ENCODE assay signal across 22 cellular contexts in the genomic region with DNA sequence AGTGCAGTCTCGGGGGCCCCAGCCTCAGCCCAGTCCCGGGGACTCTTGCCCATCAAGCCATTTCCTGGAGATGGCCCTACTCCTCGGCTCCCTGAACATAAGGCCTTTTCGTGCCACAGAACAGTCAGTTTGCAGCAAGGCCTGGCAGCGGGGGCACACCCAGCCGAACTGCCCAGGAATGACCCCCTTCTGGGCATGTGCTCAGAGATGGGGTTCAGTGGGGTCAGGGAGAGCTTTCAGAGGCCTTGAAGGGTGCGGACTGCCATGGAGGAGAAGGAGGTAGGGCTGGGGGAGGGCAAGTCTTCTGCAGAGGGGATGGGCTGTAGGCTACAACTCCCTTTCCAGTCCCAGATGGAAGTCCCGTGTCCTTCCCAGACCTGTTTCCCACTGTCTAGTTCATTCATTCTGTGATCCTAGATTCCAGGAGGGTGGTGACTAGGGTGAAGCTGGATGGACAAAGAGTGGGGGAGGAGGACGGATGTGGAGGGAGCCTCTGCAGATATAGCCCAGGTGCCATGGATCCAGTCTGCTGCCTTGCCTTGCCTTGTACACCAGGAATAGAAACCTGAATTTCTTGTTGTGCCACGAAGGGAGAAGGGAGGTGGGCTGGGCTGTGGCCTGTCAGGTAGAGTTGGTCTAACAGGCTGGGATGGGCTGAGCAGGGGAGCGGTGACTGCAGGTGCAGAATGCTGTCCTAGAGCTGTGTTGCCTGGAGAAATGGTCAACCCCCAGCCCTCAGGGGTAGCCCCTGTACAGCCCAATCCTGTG. TPM values are rescaled to one million over a fixed set of nuclear protein-coding genes. Genes with fewer than 3 reads are reported as not detected.
DNase-seq lines count a peak whose midpoint lies in the region; ATAC-seq and TF ChIP-seq lines count a peak whose summit lies in the region.
"Had no signal": no experiment of that assay in that cellular context is flagged by ENCODE, and none has a peak within 500 bp of the region (broad histone marks: within the 10 kb centered on the region; RNA-seq: fewer than 3 reads in every experiment).

No MANE protein-coding gene starts in this region.

- H3K4me2 ChIP-seq in hepatocyte: no peak overlapping the region

- TF ChIP-seq CTCF in Caco-2 (IDR thresholded peaks at IDR 0.05; ENCODE audit: insufficient read depth in 1 of 2, low read depth in 1 of 2, low read length in 1 of 2, severe bottlenecking in 1 of 2, unreplicated experiment in 1 of 2) (no peak), hepatocyte (IDR thresholded peaks at IDR 0.05; ENCODE audit: poor library complexity) (no peak), upper lobe of left lung (IDR thresholded peaks at IDR 0.05) (no peak)

- peak overlapping the region; percentile 31 for H3K27ac ChIP-seq in hepatocyte
- H3K27ac ChIP-seq in rectal smooth muscle tissue (ENCODE audit: low read depth, low read length): peak overlapping the region; percentile 28
- H3K27ac ChIP-seq in upper lobe of left lung: no peak overlapping the region
- H3K27ac ChIP-seq: vagina had no signal

- H3K27me3 Mint-ChIP-seq in Caco-2 (ENCODE audit: insufficient read depth, unreplicated experiment): no peaks in the 10 kb centered on the region

- H3K4me3 ChIP-seq in Caco-2 (ENCODE audit: low read depth, low read length): no peak overlapping the region
- H3K4me3 ChIP-seq in hepatocyte: no peak overlapping the region
- H3K4me3 ChIP-seq in rectal smooth muscle tissue (ENCODE audit: low read length): no peak overlapping the region
- H3K4me3 ChIP-seq in H7 (ENCODE audit: insufficient read depth, low read depth, low read length): no peak overlapping the region
- no peak overlapping the region for H3K4me3 ChIP-seq in upper lobe of left lung
- H3K4me3 ChIP-seq: HAP-1, vagina had no signal

- H3K4me3 Mint-ChIP-seq in Caco-2 (ENCODE audit: unreplicated experiment): no peak overlapping the region
- H3K4me3 Mint-ChIP-seq: T-helper 1 cell treated with Interleukin-12 subunit alpha and Interleukin-12 subunit beta and Interleukin-4 antibody, amounts not matched to agents 30 μg/mL and 1 μg/mL, for 36 hours had no signal

- POLR2A ChIA-PET in Caco-2 (lab: Charles Lee): interaction anchor here (0.6 kb wide), 1 partner anchor 41 kb away, joined by 3 read pairs; no protein-coding TSS in a partner anchor

- H3K27me3 ChIP-seq in Caco-2 (replicated peaks; ENCODE audit: control insufficient read depth, insufficient read depth, low read length): no peaks in the 10 kb centered on the region
- H3K27me3 ChIP-seq in hepatocyte: no peaks in the 10 kb centered on the region
- no peaks in the 10 kb centered on the region for H3K27me3 ChIP-seq in rectal smooth muscle tissue (ENCODE audit: control insufficient read depth, insufficient read depth, low read length)
- H3K27me3 ChIP-seq in H7 (ENCODE audit: control insufficient read depth, insufficient read depth, low read length): no peaks in the 10 kb centered on the region
- H3K27me3 ChIP-seq in upper lobe of left lung: no peaks in the 10 kb centered on the region
- H3K27me3 ChIP-seq: vagina had no signal

- no peak overlapping the region for H3K9ac ChIP-seq in rectal smooth muscle tissue (ENCODE audit: low read length)

- peaks cover 4% of the 10 kb centered on the region for H3K79me2 ChIP-seq in hepatocyte

- CTCF ChIA-PET in Caco-2 (lab: Charles Lee): interaction anchor here (1.0 to 4.6 kb wide), 2 partner anchors 40 to 43 kb away, joined by 5 to 380 read pairs; no protein-coding TSS in a partner anchor

- peaks cover 21% of the 10 kb centered on the region for H3K4me1 ChIP-seq in Caco-2
- H3K4me1 ChIP-seq in hepatocyte (ENCODE audit: insufficient read depth): peaks cover 22% of the 10 kb centered on the region
- H3K4me1 ChIP-seq in rectal smooth muscle tissue (ENCODE audit: control insufficient read depth, insufficient read depth, low read length): no peaks in the 10 kb centered on the region
- peaks cover 0 to 1% (median under 1%) of the 10 kb centered on the region in 4 donors for H3K4me1 ChIP-seq in upper lobe of left lung
- H3K4me1 ChIP-seq: HAP-1 had no signal

- H2AFZ ChIP-seq in hepatocyte: no peak overlapping the region

- H3K4me1 Mint-ChIP-seq in Caco-2 (ENCODE audit: low read depth, unreplicated experiment): peaks cover 21% of the 10 kb centered on the region

- intact Hi-C loops in Caco-2 (cut with micrococcal nuclease; ENCODE audit: unreplicated experiment): no loop called here

- no peak for ATAC-seq in GM19351 (IDR thresholded peaks at IDR 0.05; ENCODE audit: unreplicated experiment)
- ATAC-seq in upper lobe of left lung (ENCODE audit: low FRiP score in 2 of 2): no peak

- TF ChIP-seq POLR2A in upper lobe of left lung (IDR thresholded peaks at IDR 0.05): no peak

- H3K36me3 Mint-ChIP-seq in Caco-2 (ENCODE audit: insufficient read depth, unreplicated experiment): no peaks in the 10 kb centered on the region

- no peaks in the 10 kb centered on the region for H3K36me3 ChIP-seq in Caco-2 (ENCODE audit: control insufficient read depth, insufficient read depth, low read length)
- H3K36me3 ChIP-seq in hepatocyte (replicated peaks; ENCODE audit: insufficient read depth, low read depth): no peaks in the 10 kb centered on the region
- no peaks in the 10 kb centered on the region for H3K36me3 ChIP-seq in rectal smooth muscle tissue (ENCODE audit: control insufficient read depth, insufficient read depth, low read length)
- no peaks in the 10 kb centered on the region; the same call in 1 of the 2 replicates for H3K36me3 ChIP-seq in H7 (replicated peaks; ENCODE audit: control insufficient read depth, insufficient read depth, low read length)
- no peaks in the 10 kb centered on the region for H3K36me3 ChIP-seq in upper lobe of left lung
- H3K36me3 ChIP-seq: HAP-1, vagina had no signal

- no peaks in the 10 kb centered on the region for H4K20me1 ChIP-seq in hepatocyte (ENCODE audit: insufficient read depth, poor library complexity, severe bottlenecking)

- DNase-seq in Caco-2 (peak; percentile 72 to 73), NCI-H510A treated with DMSO at 0.1 percent for 48 hours (lab: John Stamatoyannopoulos, UW) (peak; percentile 83), hepatocyte (ENCODE audit: low spot score) (peak; percentile 55), NCI-H1105 treated with DMSO at 0.1 percent for 48 hours (lab: John Stamatoyannopoulos, UW) (no peak), H7 (no peak), upper lobe of left lung (no peak)
- DNase-seq: activated CD4-positive, CD25-positive, alpha-beta regulatory T cell treated with anti-CD3 and anti-CD28 coated beads, Interleukin-2, amount 50 U/mL, for 72 hours; activated CD8-positive, alpha-beta memory T cell treated with anti-CD3 and anti-CD28 coated beads, Interleukin-2, amount 50 U/mL, for 4 hours; activated naive CD4-positive, alpha-beta T cell; GF-D8; hypothalamus; NCI-H1694 treated with DMSO at 0.1 percent for 48 hours; NCI-H69 had no signal

- BruUV-seq in Caco-2 (replicated peaks; lab: Mats Ljungman, UMichigan): no TSS peak

- no peak for TF ChIP-seq EP300 in upper lobe of left lung (IDR thresholded peaks at IDR 0.05)

- H3K9me3 ChIP-seq in Caco-2: no peaks in the 10 kb centered on the region
- H3K9me3 ChIP-seq in hepatocyte (ENCODE audit: low read depth): no peaks in the 10 kb centered on the region
- H3K9me3 ChIP-seq in upper lobe of left lung: no peaks in the 10 kb centered on the region
- H3K9me3 ChIP-seq: HAP-1, vagina had no signal

- H3K27ac Mint-ChIP-seq in Caco-2 (ENCODE audit: unreplicated experiment): no peak overlapping the region
- H3K27ac Mint-ChIP-seq: T-helper 1 cell treated with Interleukin-12 subunit alpha and Interleukin-12 subunit beta and Interleukin-4 antibody, amounts not matched to agents 30 μg/mL and 1 μg/mL, for 36 hours had no signal

- WGBS in hepatocyte (ENCODE audit: low lambda C conversion rate, missing lambda C conversion rate): 73% methylated on average over 11 of the region's 11 CpGs
- 68 to 94% methylated on average over 7 to 10 of the region's 11 CpGs for WGBS in upper lobe of left lung, 2 donors

- H3K9me3 Mint-ChIP-seq in Caco-2 (ENCODE audit: unreplicated experiment): no peaks in the 10 kb centered on the region
- H3K9me3 Mint-ChIP-seq: T-helper 1 cell treated with Interleukin-12 subunit alpha and Interleukin-12 subunit beta and Interleukin-4 antibody, amounts not matched to agents 30 μg/mL and 1 μg/mL, for 36 hours had no signal

- H3K9me2 ChIP-seq in hepatocyte (replicated peaks; ENCODE audit: insufficient read depth): no peaks in the 10 kb centered on the region

RNA-seq across cellular contexts. Expression of a gene that starts 14.2 kb away (rescaled TPM):
- 0.70 and 2.5 TPM in 2 replicates for total RNA-seq in Caco-2 (2022)
- not detected in 2 replicates for total RNA-seq in hepatocyte
- 0.47 TPM in 1 of 2 replicates, not detected in the other for polyA plus RNA-seq in hepatocyte
- total RNA-seq in H7 (2014; rRNA removed; shearing (Covaris generic)): not detected in 2 replicates
- 1 to 10 TPM in 1 of 6 donors, under 1 TPM in 1, not detected in 4; 0.77 to 5.2 TPM for total RNA-seq in upper lobe of left lung
- total RNA-seq: dermis microvascular lymphatic vessel endothelial cell, RPMI7951, vagina had no signal
- polyA plus RNA-seq: fibroblast of lung, neural cell had no signal

RNA-seq across cellular contexts. Expression of a gene that starts 21.6 kb away (rescaled TPM):
- total RNA-seq in Caco-2 (2022) (18.8 and 21.2 TPM in 2 replicates), hepatocyte (25.2 and 29.1 TPM in 2 replicates), upper lobe of left lung (1 to 10 TPM; 2.6 to 8.4 (median 4.4) TPM)
- polyA plus RNA-seq in hepatocyte: 28.8 and 34.6 TPM in 2 replicates
- total RNA-seq in H7 (2014; rRNA removed; shearing (Covaris generic)): 15.9 and 16.3 TPM in 2 replicates

RNA-seq across cellular contexts. Expression of a gene that starts 39.6 kb away (rescaled TPM):
- 8.9 and 10.2 TPM in 2 replicates for total RNA-seq in Caco-2 (2022)
- total RNA-seq in hepatocyte: 6.4 and 9.8 TPM in 2 replicates
- 10.1 and 12.6 TPM in 2 replicates for polyA plus RNA-seq in hepatocyte
- total RNA-seq in H7 (2014; rRNA removed; shearing (Covaris generic)): 1.8 and 2.2 TPM in 2 replicates
- 10 to 100 TPM in 1 of 6 donors, 1 to 10 TPM in 5; 2.4 to 27.2 (median 6.2) TPM for total RNA-seq in upper lobe of left lung

RNA-seq across cellular contexts. Expression of a gene that starts 54.2 kb away (rescaled TPM):
- total RNA-seq in Caco-2 (2022) (not detected in 2 replicates), hepatocyte (0.12 and 0.33 TPM in 2 replicates), upper lobe of left lung (under 1 TPM in 2 of 6 donors, not detected in 4; 0.10 to 0.61 TPM)
- polyA plus RNA-seq in hepatocyte: not detected in 2 replicates
- total RNA-seq in H7 (2014; rRNA removed; shearing (Covaris generic)): 0.07 TPM in 1 of 2 replicates, not detected in the other
- total RNA-seq: dermis microvascular lymphatic vessel endothelial cell, fibroblast of lung, RPMI7951, vagina had no signal
- polyA plus RNA-seq: fibroblast of lung, neural cell had no signal

Comparison
In these comparisons a context has a peak if more than half of its experiments do, and no peak if none do; other contexts are left out.
1. DNase-seq: peak in Caco-2 (2 of 2), NCI-H510A treated with DMSO at 0.1 percent for 48 hours (single experiment) and hepatocyte (single experiment); none in NCI-H1105 treated with DMSO at 0.1 percent for 48 hours (single experiment), H7 (single experiment) and upper lobe of left lung (0 of 2).
2. H3K27ac ChIP-seq: peak in hepatocyte (single experiment) and rectal smooth muscle tissue (single experiment); none in upper lobe of left lung (0 of 4).